16 cellular contexts compared by ENCODE assay signal in genomic region chr2:181348091-181348837, GRCh38.
DNase-seq lines count a peak whose midpoint lies in the region; ATAC-seq, FAIRE-seq and TF ChIP-seq lines count a peak whose summit lies in the region.
"Had no signal": no experiment of that assay in that cellular context is flagged by ENCODE, and none has a peak within 500 bp of the region (broad histone marks: within the 10 kb centered on the region; RNA-seq: fewer than 3 reads in every experiment).

No MANE protein-coding gene starts in this region.

- no peaks in the 10 kb centered on the region for H3K9me3 ChIP-seq in pancreas
- H3K9me3 ChIP-seq: tibial nerve had no signal

- intact Hi-C loops in pancreas (cut with DNase I), result no loop called here

- no peaks in the 10 kb centered on the region for H3K27me3 Mint-ChIP-seq in naive B cell
- H3K27me3 Mint-ChIP-seq in endothelial cell (ENCODE audit: unreplicated experiment), result no peaks in the 10 kb centered on the region

- TF ChIP-seq CTCF in pancreas (IDR thresholded peaks at IDR 0.05) (no peak), endothelial cell (IDR thresholded peaks at IDR 0.05; ENCODE audit: unreplicated experiment) (no peak)

- H3K4me1 Mint-ChIP-seq in naive B cell (peaks cover 25 to 39% (median 31%) of the 10 kb centered on the region in 3 donors), endothelial cell (ENCODE audit: unreplicated experiment) (peaks cover 7% of the 10 kb centered on the region)
- H3K4me1 Mint-ChIP-seq: neural progenitor cell had no signal

- DNase-seq in NOMO-1 treated with DMSO at 0.1 percent for 48 hours (lab: John Stamatoyannopoulos, UW; ENCODE audit: unreplicated experiment) (peak; percentile 9), NOMO-1 treated with dmso at 0.1 percent for 144 hours (lab: John Stamatoyannopoulos, UW; ENCODE audit: unreplicated experiment) (no peak), naive B cell (peak; percentile 53), pancreas (no peak), endothelial cell (ENCODE audit: low spot score) (no peak), DMS53 (lab: John Stamatoyannopoulos, UW) (no peak)
- DNase-seq: 8988T; activated CD4-positive, alpha-beta T cell treated with anti-CD3 and anti-CD28 coated beads for 1 hour; immature natural killer cell; NCI-H1092; stimulated activated CD4-positive, alpha-beta T cell treated with anti-CD3 and anti-CD28 coated beads, Interleukin-2, amount 100 ng/mL, for 48 hours had no signal

- peaks cover 0 to 5% (median 3%) of the 10 kb centered on the region in 7 donors for H3K9me3 Mint-ChIP-seq in naive B cell
- H3K9me3 Mint-ChIP-seq in endothelial cell (ENCODE audit: unreplicated experiment), result no peaks in the 10 kb centered on the region
- H3K9me3 Mint-ChIP-seq: immature natural killer cell, neural progenitor cell had no signal

- H3K4me3 Mint-ChIP-seq in naive B cell (peak overlapping the region in 6 of 8 donors; percentile 2 to 64 (median 40)), endothelial cell (ENCODE audit: unreplicated experiment) (no peak overlapping the region)
- H3K4me3 Mint-ChIP-seq: immature natural killer cell, neural progenitor cell had no signal

- no peaks in the 10 kb centered on the region for H3K36me3 Mint-ChIP-seq in naive B cell
- no peaks in the 10 kb centered on the region for H3K36me3 Mint-ChIP-seq in endothelial cell (ENCODE audit: low read depth, unreplicated experiment)
- H3K36me3 Mint-ChIP-seq: neural progenitor cell had no signal

- no peaks in the 10 kb centered on the region for H3K27me3 ChIP-seq in pancreas
- H3K27me3 ChIP-seq: neural progenitor cell, tibial nerve had no signal

- no peak overlapping the region for H3K27ac ChIP-seq in pancreas
- H3K27ac ChIP-seq: neural progenitor cell, tibial nerve had no signal

- H3K4me3 ChIP-seq in pancreas, result no peak overlapping the region
- H3K4me3 ChIP-seq: neural progenitor cell, tibial nerve had no signal

- no peak for FAIRE-seq in pancreas (lab: Jason Lieb, UNC)

- ATAC-seq in GM21619 (IDR thresholded peaks at IDR 0.05; ENCODE audit: unreplicated experiment), result peak; percentile 82
- ATAC-seq in HG03175 (IDR thresholded peaks at IDR 0.05; ENCODE audit: unreplicated experiment), result peak; percentile 84
- peak; percentile 73 to 76 for ATAC-seq in naive B cell (ENCODE audit: low read depth in 2 of 2)
- ATAC-seq in pancreas, result no peak
- ATAC-seq: Panc1 had no signal

- H3K4me1 ChIP-seq in pancreas, result no peaks in the 10 kb centered on the region
- H3K4me1 ChIP-seq: neural progenitor cell, tibial nerve had no signal

- peak overlapping the region in 5 of 6 donors; percentile 43 to 89 (median 59) for H3K27ac Mint-ChIP-seq in naive B cell
- H3K27ac Mint-ChIP-seq in endothelial cell (ENCODE audit: unreplicated experiment), result no peak overlapping the region
- H3K27ac Mint-ChIP-seq: immature natural killer cell, neural progenitor cell had no signal

- H3K36me3 ChIP-seq in pancreas, result no peaks in the 10 kb centered on the region
- H3K36me3 ChIP-seq: neural progenitor cell, tibial nerve had no signal

Comparison
In these comparisons a context has a peak if more than half of its experiments do, and no peak if none do; other contexts are left out.
1. DNase-seq: peak in NOMO-1 treated with DMSO at 0.1 percent for 48 hours (single experiment) and naive B cell (single experiment); none in NOMO-1 treated with dmso at 0.1 percent for 144 hours (single experiment), pancreas (0 of 6), endothelial cell (single experiment) and DMS53 (single experiment).
2. ATAC-seq: peak in GM21619 (single experiment), HG03175 (single experiment) and naive B cell (2 of 2); none in pancreas (0 of 4).